In genomic region chr20:34708621-34709043, GRCh38 we compare ENCODE assay signal across 8 cellular contexts. TPM values are rescaled to one million over a fixed set of nuclear protein-coding genes. Genes with fewer than 3 reads are reported as not detected.
DNase-seq lines count a peak whose midpoint lies in the region; ATAC-seq and TF ChIP-seq lines count a peak whose summit lies in the region.

No MANE protein-coding gene starts in this region.

- TF ChIP-seq CTCF in CD4-positive, alpha-beta T cell (IDR thresholded peaks at IDR 0.05): peak; percentile 74
- TF ChIP-seq CTCF in lower lobe of right lung (IDR thresholded peaks at IDR 0.05): peak; percentile 62

- peaks cover 38% of the 10 kb centered on the region for H3K4me1 Mint-ChIP-seq in CD4-positive, alpha-beta T cell (ENCODE audit: low read depth)
- peaks cover 70% of the 10 kb centered on the region for H3K4me1 Mint-ChIP-seq in dendritic cell treated with granulocyte-macrophage colony-stimulating factor and Interleukin-4, amounts not matched to agents 40 ng/mL and 50 ng/mL, for 4 days (ENCODE audit: low read depth)

- H3K36me3 Mint-ChIP-seq in CD4-positive, alpha-beta T cell (ENCODE audit: low read depth): peaks cover 25% of the 10 kb centered on the region
- H3K36me3 Mint-ChIP-seq in dendritic cell treated with granulocyte-macrophage colony-stimulating factor and Interleukin-4, amounts not matched to agents 40 ng/mL and 50 ng/mL, for 4 days (ENCODE audit: low read depth): peaks cover 53% of the 10 kb centered on the region

- peak overlapping the region; percentile 72 for H3K27ac ChIP-seq in CD4-positive, alpha-beta T cell (ENCODE audit: low read depth, low read length)
- H3K27ac ChIP-seq in lower lobe of right lung: peak overlapping the region; percentile 83

- ATAC-seq in CD4-positive, alpha-beta T cell (ENCODE audit: poor library complexity): peak; percentile 8
- peak; percentile 19 for ATAC-seq in GM21447 (IDR thresholded peaks at IDR 0.05; ENCODE audit: unreplicated experiment)
- peak in 1 of 2 donors; percentile 14 for ATAC-seq in lower lobe of right lung

- H3K27me3 ChIP-seq in CD4-positive, alpha-beta T cell (ENCODE audit: control insufficient read depth, insufficient read depth, low read length): no peaks in the 10 kb centered on the region
- H3K27me3 ChIP-seq in lower lobe of right lung (ENCODE audit: low read depth): no peaks in the 10 kb centered on the region

- DNase-seq in CD4-positive, alpha-beta T cell: peak; percentile 28 to 65 (median 49)
- DNase-seq in NAMALWA (ENCODE audit: low spot score): peak; percentile 72
- DNase-seq in activated CD4-positive, alpha-beta T cell treated with anti-CD3 and anti-CD28 coated beads for 1 hour: peak; percentile 31
- peak; percentile 57 for DNase-seq in lower lobe of right lung
- DNase-seq in stimulated activated CD8-positive, alpha-beta memory T cell treated with anti-CD3 and anti-CD28 coated beads, Interleukin-15, amount 100 ng/mL, for 24 hours (ENCODE audit: low read depth): peak; percentile 14
- DNase-seq in kidney glomerular epithelial cell (lab: John Stamatoyannopoulos, UW): no peak

- H3K4me3 Mint-ChIP-seq in CD4-positive, alpha-beta T cell: peak overlapping the region; percentile 90
- H3K4me3 Mint-ChIP-seq in dendritic cell treated with granulocyte-macrophage colony-stimulating factor and Interleukin-4, amounts not matched to agents 40 ng/mL and 50 ng/mL, for 4 days: peak overlapping the region; percentile 89

- POLR2A ChIA-PET in CD4-positive, alpha-beta T cell (lab: Charles Lee): interaction anchor here (0.6 to 1.5 kb wide), 4 partner anchors 31 to 396 kb away, joined by 3 to 5 read pairs (median 4); partner anchors contain the start of genes DYNLRB1 and PIGU

- no peaks in the 10 kb centered on the region for H3K9me3 Mint-ChIP-seq in CD4-positive, alpha-beta T cell
- no peaks in the 10 kb centered on the region for H3K9me3 Mint-ChIP-seq in dendritic cell treated with granulocyte-macrophage colony-stimulating factor and Interleukin-4, amounts not matched to agents 40 ng/mL and 50 ng/mL, for 4 days

- H3K27ac Mint-ChIP-seq in CD4-positive, alpha-beta T cell: peak overlapping the region; percentile 94
- peak overlapping the region; percentile 84 for H3K27ac Mint-ChIP-seq in dendritic cell treated with granulocyte-macrophage colony-stimulating factor and Interleukin-4, amounts not matched to agents 40 ng/mL and 50 ng/mL, for 4 days

- H3K27me3 Mint-ChIP-seq in CD4-positive, alpha-beta T cell: no peaks in the 10 kb centered on the region
- peaks cover 22% of the 10 kb centered on the region for H3K27me3 Mint-ChIP-seq in dendritic cell treated with granulocyte-macrophage colony-stimulating factor and Interleukin-4, amounts not matched to agents 40 ng/mL and 50 ng/mL, for 4 days

- intact Hi-C loops in CD4-positive, alpha-beta T cell (cut with DNase I, micrococcal nuclease): loop anchor here (1.0 to 10.0 kb wide), 6 partner anchors 31 to 594 kb away; partner anchors contain the start of genes DYNLRB1 (in 1 of the 2), EIF2S2 (in 1 of the 2), MAP1LC3A (in 1 of the 2) and PIGU (in 1 of the 2)
- intact Hi-C loops in dendritic cell treated with granulocyte-macrophage colony-stimulating factor and Interleukin-4, amounts not matched to agents 40 ng/mL and 50 ng/mL, for 4 days (cut with micrococcal nuclease): loop anchor here (2.0 kb wide), 1 partner anchor 172 kb away; no protein-coding TSS in a partner anchor
- intact Hi-C loops in lower lobe of right lung (cut with DNase I): no loop called here

- H3K9me3 ChIP-seq in CD4-positive, alpha-beta T cell (ENCODE audit: control insufficient read depth, low read length): no peaks in the 10 kb centered on the region
- H3K9me3 ChIP-seq in lower lobe of right lung: no peaks in the 10 kb centered on the region

- H3K4me3 ChIP-seq in lower lobe of right lung: peak overlapping the region; percentile 78

- H3K4me1 ChIP-seq in lower lobe of right lung: peaks cover 29% of the 10 kb centered on the region

- peaks cover 13% of the 10 kb centered on the region for H3K36me3 ChIP-seq in lower lobe of right lung

- CTCF ChIA-PET in CD4-positive, alpha-beta T cell (lab: Charles Lee): interaction anchor here (0.7 to 1.9 kb wide), 4 partner anchors 31 to 388 kb away, joined by 3 to 7 read pairs (median 3); partner anchors contain the start of genes DYNLRB1 and PIGU

RNA-seq across cellular contexts. Expression of gene TP53INP2, which starts 4.5 kb away (rescaled TPM):
- 10 to 100 TPM; 65.8 to 72.7 TPM for total RNA-seq in CD4-positive, alpha-beta T cell
- total RNA-seq in lower lobe of right lung: 13.6 TPM

RNA-seq across cellular contexts. Expression of gene PIGU, which starts 31.7 kb away (rescaled TPM):
- total RNA-seq in CD4-positive, alpha-beta T cell: 1 to 10 TPM; 4.6 to 5.5 TPM
- 13.8 TPM for total RNA-seq in lower lobe of right lung
